Comparison of ENCODE assay signal across 1 cellular context in genomic region chr7:117669818-117670217, GRCh38.
TF ChIP-seq lines count a peak whose summit lies in the region.

No MANE protein-coding gene starts in this region.

TF ChIP-seq in GM12878, 131 proteins besides CTCF, POLR2A, EP300 and RAD21 (continued from another document):
- no peak for TF ChIP-seq BMI1 (IDR thresholded peaks at IDR 0.05; ENCODE audit: borderline replicate concordance)
